ENCODE assay signal across 8 cellular contexts in the genomic region with DNA sequence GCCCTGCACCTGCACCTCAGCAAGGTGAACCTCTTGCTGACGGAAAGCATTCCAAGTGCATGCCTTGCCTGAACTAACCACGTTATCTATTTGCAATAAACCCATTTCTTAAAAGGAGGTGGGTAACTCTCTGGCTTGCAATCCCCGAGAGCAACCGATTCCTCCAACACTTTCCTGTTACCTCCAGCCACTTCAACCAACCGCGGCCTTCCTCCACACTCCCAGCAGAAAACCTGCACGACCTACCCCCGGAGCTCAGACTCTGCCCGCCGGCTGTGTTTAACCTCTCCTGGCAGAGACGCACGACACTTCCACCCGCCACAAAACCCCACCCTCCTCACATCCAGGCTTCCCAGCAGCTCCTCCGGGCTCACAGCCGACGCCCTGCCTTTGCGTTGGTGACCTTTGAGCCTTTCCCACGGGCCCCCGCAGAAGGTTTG. TPM values are rescaled to one million over a fixed set of nuclear protein-coding genes. Genes with fewer than 3 reads are reported as not detected.
DNase-seq lines count a peak whose midpoint lies in the region; ATAC-seq and TF ChIP-seq lines count a peak whose summit lies in the region.

No MANE protein-coding gene starts in this region.

- TF ChIP-seq CTCF in SK-N-SH (IDR thresholded peaks at IDR 0.05) (no peak), activated B cell treated with CpG ODN at 0.5 μM for 24 hours (IDR thresholded peaks at IDR 0.05) (no peak)

- peak overlapping the region; percentile 65; the same call in 1 of the 2 replicates for H2AFZ ChIP-seq in SK-N-SH (ENCODE audit: low read depth)

- H3K27ac ChIP-seq in SK-N-SH (ENCODE audit: low read depth in 2 of 2, low read length in 1 of 2): peak overlapping the region; percentile 68 to 89
- no peak overlapping the region for H3K27ac ChIP-seq in iPS DF 6.9 (ENCODE audit: low read length)

- H3K27ac Mint-ChIP-seq in activated B cell treated with CpG ODN at 0.5 μM for 24 hours: peak overlapping the region; percentile 75
- H3K27ac Mint-ChIP-seq in stimulated activated naive CD8-positive, alpha-beta T cell treated with anti-CD3 and anti-CD28 coated beads, Interleukin-15, amount 100 ng/mL, for 72 hours: peak overlapping the region; percentile 91 to 96

- H3K36me3 ChIP-seq in SK-N-SH (replicated peaks in 1 of 2; ENCODE audit: control insufficient read depth in 1 of 2, insufficient read depth in 2 of 2, low read length in 1 of 2) (peaks cover 7 to 30% of the 10 kb centered on the region in 2 experiments), iPS DF 6.9 (ENCODE audit: control insufficient read depth, insufficient read depth, low read length) (peaks cover 22% of the 10 kb centered on the region)

- no peaks in the 10 kb centered on the region for H3K9me2 ChIP-seq in SK-N-SH

- POLR2A ChIA-PET in SK-N-SH (lab: Yijun Ruan, JAX) (interaction anchor here (0.9 to 2.9 kb wide), 12 partner anchors 9 to 121 kb away, joined by 3 to 12 read pairs (median 6); partner anchors contain the start of genes CHKB, KLHDC7B, LMF2 and NCAPH2), activated B cell treated with CpG ODN at 0.5 μM for 24 hours (lab: Charles Lee) (interaction anchor here (1.0 to 13.6 kb wide), 16 partner anchors 10 to 337 kb away, joined by 3 to 946 read pairs (median 16); partner anchors contain the start of genes CHKB, KLHDC7B, LMF2 and NCAPH2)

- peaks cover 41% of the 10 kb centered on the region for H3K36me3 Mint-ChIP-seq in activated B cell treated with CpG ODN at 0.5 μM for 24 hours (ENCODE audit: low read depth)

- peaks cover 8% of the 10 kb centered on the region; the same call in 1 of the 2 replicates for H4K20me1 ChIP-seq in SK-N-SH (ENCODE audit: insufficient read depth)

- H3K4me3 Mint-ChIP-seq in activated B cell treated with CpG ODN at 0.5 μM for 24 hours: peak overlapping the region; percentile 81
- H3K4me3 Mint-ChIP-seq in stimulated activated naive CD8-positive, alpha-beta T cell treated with anti-CD3 and anti-CD28 coated beads, Interleukin-15, amount 100 ng/mL, for 72 hours: peak overlapping the region; percentile 88 to 95

- peak overlapping the region; percentile 80 for H3K9ac ChIP-seq in SK-N-SH

- H3K4me1 Mint-ChIP-seq in activated B cell treated with CpG ODN at 0.5 μM for 24 hours: peaks cover 33% of the 10 kb centered on the region
- peaks cover 58% of the 10 kb centered on the region for H3K4me1 Mint-ChIP-seq in stimulated activated naive CD8-positive, alpha-beta T cell treated with anti-CD3 and anti-CD28 coated beads, Interleukin-15, amount 100 ng/mL, for 72 hours

- no peaks in the 10 kb centered on the region for H3K27me3 ChIP-seq in SK-N-SH (ENCODE audit: insufficient read depth)
- H3K27me3 ChIP-seq in iPS DF 6.9 (ENCODE audit: control insufficient read depth, insufficient read depth, low read length): peaks cover 17% of the 10 kb centered on the region; the same call in 1 of the 2 replicates

- no peaks in the 10 kb centered on the region for H3K9me3 Mint-ChIP-seq in activated B cell treated with CpG ODN at 0.5 μM for 24 hours
- H3K9me3 Mint-ChIP-seq in stimulated activated naive CD8-positive, alpha-beta T cell treated with anti-CD3 and anti-CD28 coated beads, Interleukin-15, amount 100 ng/mL, for 72 hours: no peaks in the 10 kb centered on the region

- DNase-seq in SK-N-SH (no peak), activated B cell treated with CpG ODN at 0.5 μM for 24 hours (no peak), iPS DF 6.9 (ENCODE audit: low read depth, low spot score) (no peak), COLO829 (ENCODE audit: low spot score) (no peak), NCI-H2196 treated with DMSO at 0.1 percent for 48 hours (lab: John Stamatoyannopoulos, UW; ENCODE audit: unreplicated experiment) (no peak)
- no peak for DNase-seq in stimulated activated naive CD8-positive, alpha-beta T cell treated with anti-CD3 and anti-CD28 coated beads, Interleukin-15, amount 100 ng/mL, for 72 hours

- H3K4me1 ChIP-seq in SK-N-SH (ENCODE audit: control insufficient read depth in 1 of 2, insufficient read depth in 2 of 2, low read depth in 1 of 2, low read length in 1 of 2) (peaks cover 7 to 24% of the 10 kb centered on the region in 2 experiments; a peak in 2 of 4 replicates), iPS DF 6.9 (ENCODE audit: control insufficient read depth, insufficient read depth, low read length) (peaks cover 10% of the 10 kb centered on the region)

- CTCF ChIA-PET in SK-N-SH (lab: Yijun Ruan, JAX): interaction anchor here (1.0 to 3.4 kb wide), 13 partner anchors 9 to 287 kb away, joined by 3 to 53 read pairs (median 7); partner anchors contain the start of genes CHKB, SYCE3 and TUBGCP6
- CTCF ChIA-PET in activated B cell treated with CpG ODN at 0.5 μM for 24 hours (lab: Charles Lee): interaction anchor here (1.2 to 2.1 kb wide), 9 partner anchors 16 to 283 kb away, joined by 4 to 40 read pairs (median 13); partner anchors contain the start of genes HDAC10, LMF2, NCAPH2 and SYCE3

- ATAC-seq in SK-N-SH treated with all-trans-retinoic acid at 6 μM for 48 hours (no peak; the same call in 1 of the 3 replicates), activated B cell treated with CpG ODN at 0.5 μM for 24 hours (ENCODE audit: low read depth) (no peak), HG03135 (IDR thresholded peaks at IDR 0.05; ENCODE audit: unreplicated experiment) (no peak)
- ATAC-seq in stimulated activated naive CD8-positive, alpha-beta T cell treated with anti-CD3 and anti-CD28 coated beads, Interleukin-15, amount 100 ng/mL, for 72 hours: no peak

- TF ChIP-seq EP300 in SK-N-SH (IDR thresholded peaks at IDR 0.05; ENCODE audit: borderline replicate concordance in 1 of 2, low read depth in 1 of 2, low read length in 1 of 2): no peak

- 17% methylated on average over 17 of the region's 19 CpGs for WGBS in SK-N-SH (ENCODE audit: low lambda C conversion rate)
- no CpG with 5 or more reads among the region's 19 CpGs for WGBS in iPS DF 6.9 (ENCODE audit: insufficient coverage, insufficient read length)

- no peaks in the 10 kb centered on the region for H3K9me3 ChIP-seq in SK-N-SH
- no peaks in the 10 kb centered on the region for H3K9me3 ChIP-seq in iPS DF 6.9 (ENCODE audit: control insufficient read depth, insufficient read depth, low read length)

- TF ChIP-seq RAD21 in SK-N-SH (IDR thresholded peaks at IDR 0.05; ENCODE audit: low read length): no peak

- intact Hi-C loops in activated B cell treated with CpG ODN at 0.5 μM for 24 hours (cut with micrococcal nuclease): loop anchor here (1.0 to 5.0 kb wide), 7 partner anchors 16 to 597 kb away; partner anchors contain the start of genes CHKB, NCAPH2, SBF1 and TUBGCP6

- H3F3A ChIP-seq in SK-N-SH (replicated peaks; ENCODE audit: insufficient read depth): peaks cover 19% of the 10 kb centered on the region

- peak overlapping the region; percentile 93 for H3K4me2 ChIP-seq in SK-N-SH

- H3K4me3 ChIP-seq in SK-N-SH (ENCODE audit: low read depth in 2 of 2, low read length in 1 of 2): peak overlapping the region; percentile 80 to 81
- H3K4me3 ChIP-seq in iPS DF 6.9 (ENCODE audit: low read length): peak overlapping the region; percentile 58; the same call in 1 of the 2 replicates

- no peaks in the 10 kb centered on the region for H3K27me3 Mint-ChIP-seq in activated B cell treated with CpG ODN at 0.5 μM for 24 hours
- no peaks in the 10 kb centered on the region for H3K27me3 Mint-ChIP-seq in stimulated activated naive CD8-positive, alpha-beta T cell treated with anti-CD3 and anti-CD28 coated beads, Interleukin-15, amount 100 ng/mL, for 72 hours

- peaks cover 18% of the 10 kb centered on the region for H3K79me2 ChIP-seq in SK-N-SH (ENCODE audit: insufficient read depth)

TF ChIP-seq in SK-N-SH, 30 proteins besides CTCF, POLR2A, EP300 and RAD21:
- no peak for TF ChIP-seq RFX5 (IDR thresholded peaks at IDR 0.05; ENCODE audit: low read length)

TF ChIP-seq in SK-N-SH treated with all-trans-retinoic acid at 6 μM for 48 hours, 23 proteins besides CTCF, POLR2A, EP300 and RAD21 (continues in another document):
- TF ChIP-seq SNAI2 (CRISPR knock-in tag; IDR thresholded peaks at IDR 0.05) (no peak), ZC3H10 (CRISPR knock-in tag; IDR thresholded peaks at IDR 0.05) (no peak), RARB (CRISPR knock-in tag; IDR thresholded peaks at IDR 0.05) (no peak), POU6F1 (CRISPR knock-in tag; IDR thresholded peaks at IDR 0.05; ENCODE audit: borderline replicate concordance, low read depth) (no peak), TOX (CRISPR knock-in tag; IDR thresholded peaks at IDR 0.05; ENCODE audit: borderline replicate concordance) (no peak)

RNA-seq across cellular contexts. Expression of gene SCO2, which starts 0.7 kb away (rescaled TPM):
- 3.2 and 4.0 TPM in 2 replicates for polyA plus RNA-seq in SK-N-SH (2012; rRNA removed)
- 0.82 and 1.5 TPM in 2 replicates for polyA plus RNA-seq in SK-N-SH (2012; cell fraction: cytosol; rRNA removed)
- 2.6 and 2.9 TPM in 2 replicates for polyA plus RNA-seq in SK-N-SH (2012; cell fraction: nucleus; rRNA removed)
- total RNA-seq in activated B cell treated with CpG ODN at 0.5 μM for 24 hours: 7.1 and 11.6 TPM in 2 replicates

RNA-seq across cellular contexts. Expression of gene TYMP, which starts 5.1 kb away (rescaled TPM):
- polyA plus RNA-seq in SK-N-SH (2012; rRNA removed): 1.1 and 1.7 TPM in 2 replicates
- 0.45 and 0.62 TPM in 2 replicates for polyA plus RNA-seq in SK-N-SH (2012; cell fraction: cytosol; rRNA removed)
- polyA plus RNA-seq in SK-N-SH (2012; cell fraction: nucleus; rRNA removed): 5.0 and 11.0 TPM in 2 replicates
- 91.8 and 92.9 TPM in 2 replicates for total RNA-seq in activated B cell treated with CpG ODN at 0.5 μM for 24 hours

RNA-seq across cellular contexts. Expression of gene NCAPH2, which starts 16.7 kb away (rescaled TPM):
- polyA plus RNA-seq in SK-N-SH (2012; rRNA removed): 21.1 and 22.4 TPM in 2 replicates
- polyA plus RNA-seq in SK-N-SH (2012; cell fraction: cytosol; rRNA removed): 8.0 and 12.9 TPM in 2 replicates
- 54.6 and 65.2 TPM in 2 replicates for polyA plus RNA-seq in SK-N-SH (2012; cell fraction: nucleus; rRNA removed)
- total RNA-seq in activated B cell treated with CpG ODN at 0.5 μM for 24 hours: 63.9 and 68.2 TPM in 2 replicates

RNA-seq across cellular contexts. Expression of gene LMF2, which starts 17.2 kb away (rescaled TPM):
- 34.3 and 42.8 TPM in 2 replicates for polyA plus RNA-seq in SK-N-SH (2012; rRNA removed)
- polyA plus RNA-seq in SK-N-SH (2012; cell fraction: cytosol; rRNA removed): 5.5 and 11.9 TPM in 2 replicates
- 235 and 240 TPM in 2 replicates for polyA plus RNA-seq in SK-N-SH (2012; cell fraction: nucleus; rRNA removed)
- total RNA-seq in activated B cell treated with CpG ODN at 0.5 μM for 24 hours: 76.6 and 81.0 TPM in 2 replicates

RNA-seq across cellular contexts. Expression of gene KLHDC7B, which starts 21.0 kb away (rescaled TPM):
- 0.03 and 0.07 TPM in 2 replicates for polyA plus RNA-seq in SK-N-SH (2012; rRNA removed)
- 0.01 and 0.03 TPM in 2 replicates for polyA plus RNA-seq in SK-N-SH (2012; cell fraction: cytosol; rRNA removed)
- polyA plus RNA-seq in SK-N-SH (2012; cell fraction: nucleus; rRNA removed): 0.37 and 0.38 TPM in 2 replicates
- 4.9 and 5.2 TPM in 2 replicates for total RNA-seq in activated B cell treated with CpG ODN at 0.5 μM for 24 hours
